Comparison of ENCODE assay signal across 8 cellular contexts in genomic region chr5:97181856-97182545, GRCh38. TPM values are rescaled to one million over a fixed set of nuclear protein-coding genes. Genes with fewer than 3 reads are reported as not detected.
DNase-seq lines count a peak whose midpoint lies in the region; ATAC-seq and TF ChIP-seq lines count a peak whose summit lies in the region.

No MANE protein-coding gene starts in this region.

- peak overlapping the region; percentile 99 for H3K27ac Mint-ChIP-seq in chondrocyte (ENCODE audit: unreplicated experiment)
- peak overlapping the region in 8 of 9 donors; percentile 99 to 100 (median 100) for H3K27ac Mint-ChIP-seq in naive thymus-derived CD4-positive, alpha-beta T cell

- TF ChIP-seq CTCF in BE2C (IDR thresholded peaks at IDR 0.05; ENCODE audit: low read depth, low read length) (no peak), chondrocyte (IDR thresholded peaks at IDR 0.05) (no peak)

- no peak for ATAC-seq in naive thymus-derived CD4-positive, alpha-beta T cell
- ATAC-seq in HG03045 (IDR thresholded peaks at IDR 0.05; ENCODE audit: unreplicated experiment) (no peak), esophagus mucosa (no peak)

- intact Hi-C loops in naive thymus-derived CD4-positive, alpha-beta T cell (cut with micrococcal nuclease) = loop anchor here (2.0 to 5.0 kb wide), 9 partner anchors 310 to 1855 kb away; partner anchors contain the start of genes GLRX (in 2 of the 2), GPR150 (in 2 of the 2) and ELL2 (in 1 of the 2)

- H3K4me1 Mint-ChIP-seq in chondrocyte (ENCODE audit: low read depth) = peaks cover 35% of the 10 kb centered on the region
- peaks cover 23 to 61% (median 44%) of the 10 kb centered on the region in 7 donors for H3K4me1 Mint-ChIP-seq in naive thymus-derived CD4-positive, alpha-beta T cell

- 0 out of 2 replicates have a peak, but pooled peaks cover 3% of the 10 kb centered on the region for H3K4me1 ChIP-seq in BE2C
- H3K4me1 ChIP-seq in naive thymus-derived CD4-positive, alpha-beta T cell (ENCODE audit: control insufficient read depth in 2 of 2, insufficient read depth in 2 of 2, low read length in 2 of 2) = peaks cover 4 to 14% of the 10 kb centered on the region in 2 donors

- peaks cover 4% of the 10 kb centered on the region for H3K9me3 Mint-ChIP-seq in chondrocyte (ENCODE audit: low read depth)
- peaks cover 0 to 6% (median 0%) of the 10 kb centered on the region in 11 donors for H3K9me3 Mint-ChIP-seq in naive thymus-derived CD4-positive, alpha-beta T cell

- peak overlapping the region; percentile 85 for H3K27ac ChIP-seq in KOPT-K1 (ENCODE audit: low read depth, low read length, poor library complexity, severe bottlenecking)
- peak overlapping the region; percentile 94 for H3K27ac ChIP-seq in naive thymus-derived CD4-positive, alpha-beta T cell (ENCODE audit: low read depth, low read length)

- H3K36me3 Mint-ChIP-seq in chondrocyte (ENCODE audit: low read depth) = peaks cover 14% of the 10 kb centered on the region
- H3K36me3 Mint-ChIP-seq in naive thymus-derived CD4-positive, alpha-beta T cell = peaks cover 8 to 34% (median 26%) of the 10 kb centered on the region in 5 donors

- peak overlapping the region; percentile 93 for H3K4me3 Mint-ChIP-seq in chondrocyte (ENCODE audit: unreplicated experiment)
- peak overlapping the region; percentile 89 to 98 (median 94) for H3K4me3 Mint-ChIP-seq in naive thymus-derived CD4-positive, alpha-beta T cell

- H3K27me3 Mint-ChIP-seq in chondrocyte (ENCODE audit: low read depth) = no peaks in the 10 kb centered on the region
- peaks cover 0 to 3% (median 0%) of the 10 kb centered on the region in 5 donors for H3K27me3 Mint-ChIP-seq in naive thymus-derived CD4-positive, alpha-beta T cell

- H3K36me3 ChIP-seq in BE2C = peaks cover 23% of the 10 kb centered on the region
- H3K36me3 ChIP-seq in KOPT-K1 (ENCODE audit: insufficient read depth, low read length) = peaks cover 30% of the 10 kb centered on the region
- peaks cover 8 to 23% (median 12%) of the 10 kb centered on the region in 3 experiments for H3K36me3 ChIP-seq in naive thymus-derived CD4-positive, alpha-beta T cell (ENCODE audit: control insufficient read depth in 2 of 3, insufficient read depth in 3 of 3, low read length in 3 of 3)

- CTCF ChIA-PET in naive thymus-derived CD4-positive, alpha-beta T cell (lab: Charles Lee) = interaction anchor here (1.5 kb wide), 1 partner anchor 1591 kb away, joined by 3 read pairs; the partner anchor contains the start of gene RGMB

- POLR2A ChIA-PET in naive thymus-derived CD4-positive, alpha-beta T cell (lab: Charles Lee) = interaction anchor here (0.5 to 0.6 kb wide), 2 partner anchors 184 to 221 kb away, joined by 3 to 4 read pairs; no protein-coding TSS in a partner anchor

- H3K9me3 ChIP-seq in BE2C = no peaks in the 10 kb centered on the region; the same call in 1 of the 2 replicates
- H3K9me3 ChIP-seq in KOPT-K1 (ENCODE audit: insufficient read depth, low read length, poor library complexity, severe bottlenecking) = no peaks in the 10 kb centered on the region
- no peaks in the 10 kb centered on the region for H3K9me3 ChIP-seq in naive thymus-derived CD4-positive, alpha-beta T cell (ENCODE audit: control insufficient read depth in 2 of 3, low read length in 3 of 3)

- H3K27me3 ChIP-seq in BE2C = no peaks in the 10 kb centered on the region
- no peaks in the 10 kb centered on the region for H3K27me3 ChIP-seq in naive thymus-derived CD4-positive, alpha-beta T cell (ENCODE audit: control insufficient read depth in 2 of 2, insufficient read depth in 2 of 2, low read length in 2 of 2)

- DNase-seq in BE2C (no peak), chondrocyte (ENCODE audit: low spot score) (no peak), DMS79 treated with DMSO at 0.1 percent for 48 hours (lab: John Stamatoyannopoulos, UW) (no peak)
- no peak for DNase-seq in naive thymus-derived CD4-positive, alpha-beta T cell
- no peak for DNase-seq in activated CD4-positive, CD25-positive, alpha-beta regulatory T cell (lab: John Stamatoyannopoulos, UW)

- peak overlapping the region; percentile 74 for H3K4me3 ChIP-seq in BE2C (ENCODE audit: low read depth, low read length)
- peak overlapping the region; percentile 82 for H3K4me3 ChIP-seq in naive thymus-derived CD4-positive, alpha-beta T cell (ENCODE audit: low read length)

RNA-seq across cellular contexts. Expression of gene RIOK2, which starts 1.0 kb away (rescaled TPM):
- polyA plus RNA-seq in BE2C (2012; ENCODE audit: insufficient read depth, insufficient read length, low read depth) = 58.1 TPM
- total RNA-seq in chondrocyte (29.6 to 40.7 TPM (median 35.6 TPM) in 3 replicates), esophagus mucosa (14.7 TPM)
- total RNA-seq in naive thymus-derived CD4-positive, alpha-beta T cell = 10 to 100 TPM; 18.8 to 36.0 (median 28.5) TPM
- 10 to 100 TPM; 23.3 to 28.2 TPM for polyA plus RNA-seq in naive thymus-derived CD4-positive, alpha-beta T cell

RNA-seq across cellular contexts. Expression of gene LIX1, which starts 39.6 kb away (rescaled TPM):
- polyA plus RNA-seq in BE2C (2012; ENCODE audit: insufficient read depth, insufficient read length, low read depth) = 2.0 TPM
- total RNA-seq in chondrocyte (0.12 to 0.20 TPM in 2 of 3 replicates, not detected in the other), esophagus mucosa (not detected)
- total RNA-seq in naive thymus-derived CD4-positive, alpha-beta T cell = not detected
- not detected for polyA plus RNA-seq in naive thymus-derived CD4-positive, alpha-beta T cell
